In genomic region chr2:197232010-197232409, GRCh38 we compare ENCODE assay signal across 16 cellular contexts.
"Had no signal": no experiment of that assay in that cellular context is flagged by ENCODE, and none has a peak within 500 bp of the region (broad histone marks: within the 10 kb centered on the region; RNA-seq: fewer than 3 reads in every experiment).

No MANE protein-coding gene starts in this region.

- H3K4me3 Mint-ChIP-seq: neural crest cell had no signal

- H3K27ac ChIP-seq: body of pancreas, gastrocnemius medialis, heart right ventricle, left lung, ovary, sigmoid colon, upper lobe of left lung had no signal

- H3K4me3 ChIP-seq: body of pancreas, gastrocnemius medialis, heart right ventricle, left lung, ovary, sigmoid colon, upper lobe of left lung had no signal

- H3K27me3 ChIP-seq: body of pancreas, gastrocnemius medialis, heart right ventricle, left lung, ovary, sigmoid colon, upper lobe of left lung had no signal

- DNase-seq: activated CD4-positive, alpha-beta T cell treated with anti-CD3 and anti-CD28 coated beads, Interleukin-2, amount 50 U/mL, for 1 hour; activated CD4-positive, CD25-positive, alpha-beta regulatory T cell; activated effector memory CD4-positive, alpha-beta T cell treated with Interleukin-2 at 50 U/mL for 16 hours; amniotic stem cell; body of pancreas; central memory CD4-positive, alpha-beta T cell; effector memory CD4-positive, alpha-beta T cell; gastrocnemius medialis; heart right ventricle; islet precursor cell; left lung; ovary; sigmoid colon; stimulated activated CD4-positive, alpha-beta T cell treated with anti-CD3 and anti-CD28 coated beads, Interleukin-2, amount 100 ng/mL, for 24 hours; upper lobe of left lung had no signal

- H3K4me1 ChIP-seq: body of pancreas, gastrocnemius medialis had no signal

- H3K9me3 Mint-ChIP-seq: neural crest cell had no signal

- H3K9me3 ChIP-seq: body of pancreas, gastrocnemius medialis, heart right ventricle, left lung, ovary, sigmoid colon, upper lobe of left lung had no signal

- ATAC-seq: body of pancreas, gastrocnemius medialis, heart right ventricle, left lung had no signal

- H3K36me3 ChIP-seq: gastrocnemius medialis, heart right ventricle, left lung, ovary, sigmoid colon, upper lobe of left lung had no signal
